Comparison of ENCODE assay signal across 23 cellular contexts in genomic region chr11:92894197-92894596, GRCh38.
A peak's percentile ranks its signal among the peaks of the same experiment; 100 is the strongest.
DNase-seq lines count a peak whose midpoint lies in the region; ATAC-seq and TF ChIP-seq lines count a peak whose summit lies in the region.
"Had no signal": no experiment of that assay in that cellular context is flagged by ENCODE, and none has a peak within 500 bp of the region (broad histone marks: within the 10 kb centered on the region; RNA-seq: fewer than 3 reads in every experiment).

No MANE protein-coding gene starts in this region.

- H3K27me3 ChIP-seq in GM23248 (replicated peaks; ENCODE audit: insufficient read depth), result no peaks in the 10 kb centered on the region; the same call in 1 of the 2 replicates
- H3K27me3 ChIP-seq in neural cell (ENCODE audit: insufficient read depth, low read depth, low read length), result no peaks in the 10 kb centered on the region
- H3K27me3 ChIP-seq: SJCRH30 had no signal

- H3K79me2 ChIP-seq in GM23248 (ENCODE audit: insufficient read depth) (no peaks in the 10 kb centered on the region), neural cell (replicated peaks; ENCODE audit: insufficient read depth, low read length) (no peaks in the 10 kb centered on the region)

- H3K9ac ChIP-seq in GM23248 (no peak overlapping the region), neural cell (ENCODE audit: low read length) (peak overlapping the region; percentile 13)

- H3K36me3 ChIP-seq in GM23248 (ENCODE audit: low read depth) (no peaks in the 10 kb centered on the region), neural cell (ENCODE audit: insufficient read depth, low read length) (peaks cover 5% of the 10 kb centered on the region)
- H3K36me3 ChIP-seq: SJCRH30 had no signal

- H2AFZ ChIP-seq in GM23248, result no peak overlapping the region
- H2AFZ ChIP-seq in neural cell (ENCODE audit: low read depth, low read length), result no peak overlapping the region
- H2AFZ ChIP-seq: GM23338, PC-9 had no signal

- TF ChIP-seq RAD21 in neural cell (conservative IDR thresholded peaks at IDR 0.05), result no peak

- H3K9me2 ChIP-seq in GM23248 (ENCODE audit: insufficient read depth) (no peaks in the 10 kb centered on the region), neural cell (ENCODE audit: insufficient read depth, low read length) (no peaks in the 10 kb centered on the region)

- peaks cover 9% of the 10 kb centered on the region; the same call in 1 of the 2 replicates for H3K4me1 ChIP-seq in GM23248 (ENCODE audit: insufficient read depth)
- H3K4me1 ChIP-seq: SJCRH30 had no signal

- WGBS in GM23248 (ENCODE audit: low coverage in 1 of 2, low lambda C conversion rate in 2 of 2, missing lambda C conversion rate in 2 of 2), 2 experiments, result 15% methylated on average over 3 of the region's 3 CpGs

- no peaks in the 10 kb centered on the region for H3F3A ChIP-seq in GM23248 (ENCODE audit: insufficient read depth)
- H3F3A ChIP-seq in neural cell (ENCODE audit: insufficient read depth, low read length, poor library complexity, severe bottlenecking), result no peaks in the 10 kb centered on the region

- no peak overlapping the region for H3K4me3 ChIP-seq in AG10803 (ENCODE audit: low read length)
- H3K4me3 ChIP-seq in GM23248, result no peak overlapping the region
- no peak overlapping the region for H3K4me3 ChIP-seq in astrocyte of the cerebellum (ENCODE audit: low read depth, low read length)
- peak overlapping the region; percentile 25 for H3K4me3 ChIP-seq in neural cell (ENCODE audit: low read length)
- H3K4me3 ChIP-seq: GM23338, PC-9, SJCRH30 had no signal

- H3K27ac ChIP-seq in GM23248, result no peak overlapping the region
- peak overlapping the region; percentile 84 for H3K27ac ChIP-seq in neural cell (ENCODE audit: low read length)
- H3K27ac ChIP-seq: PC-9, SJCRH30 had no signal

- H3K9me3 ChIP-seq in GM23248 (ENCODE audit: low read depth) (no peaks in the 10 kb centered on the region), neural cell (ENCODE audit: low read length) (no peaks in the 10 kb centered on the region)
- H3K9me3 ChIP-seq: SJCRH30 had no signal

- H4K20me1 ChIP-seq in GM23248 (ENCODE audit: insufficient read depth), result no peaks in the 10 kb centered on the region
- no peaks in the 10 kb centered on the region for H4K20me1 ChIP-seq in neural cell (ENCODE audit: insufficient read depth)

- in situ Hi-C loops in GM23248 (cut with MboI), result no loop called here
- in situ Hi-C loops in astrocyte of the cerebellum (cut with HindIII; ENCODE audit: low sequenced_read_pairs), result no loop called here

- no peak for TF ChIP-seq EP300 in neural cell (conservative IDR thresholded peaks at IDR 0.05; ENCODE audit: poor library complexity, severe bottlenecking)

- ATAC-seq in GM21528 (IDR thresholded peaks at IDR 0.05; ENCODE audit: low FRiP score, unreplicated experiment) (no peak), HG02885 (IDR thresholded peaks at IDR 0.05; ENCODE audit: poor library complexity, unreplicated experiment) (no peak)
- ATAC-seq: GM23338, Right ventricle myocardium inferior had no signal

- DNase-seq in AG10803 (ENCODE audit: low read depth), result peak; percentile 62
- peak; percentile 31 for DNase-seq in GM23248
- peak; percentile 43 for DNase-seq in astrocyte of the cerebellum (ENCODE audit: low read depth)
- no peak for DNase-seq in cerebellar nuclear complex (lab: John Stamatoyannopoulos, UW)
- no peak for DNase-seq in NCI-H146 (lab: John Stamatoyannopoulos, UW)
- DNase-seq: C1 segment of cervical spinal cord; CD8-positive, alpha-beta memory T cell; DMS79 treated with DMSO at 0.1 percent for 48 hours; H9; KBM-7; NCI-H1092; NCI-H1417 treated with DMSO at 0.1 percent for 48 hours; NCI-H187; NCI-H524; NCI-H748 treated with DMSO at 0.1 percent for 48 hours; PC-9; SJCRH30; T-helper 1 cell had no signal

- TF ChIP-seq CTCF in AG10803 (conservative IDR thresholded peaks at IDR 0.05; ENCODE audit: low read length), result no peak
- TF ChIP-seq CTCF in astrocyte of the cerebellum (IDR thresholded peaks at IDR 0.05; ENCODE audit: low read depth, low read length, missing control alignments), result no peak
- no peak for TF ChIP-seq CTCF in neural cell (IDR thresholded peaks at IDR 0.05; ENCODE audit: poor library complexity, severe bottlenecking)

- H3K4me2 ChIP-seq in GM23248 (ENCODE audit: unreplicated experiment) (no peak overlapping the region), neural cell (ENCODE audit: low read length) (peak overlapping the region; percentile 36)
- H3K4me2 ChIP-seq: GM23338, PC-9 had no signal

TF ChIP-seq in neural cell, 6 proteins besides CTCF, POLR2A, EP300 and RAD21:
- TF ChIP-seq EZH2 (IDR thresholded peaks at IDR 0.05; ENCODE audit: borderline replicate concordance, insufficient read depth, low read length, poor library complexity, severe bottlenecking) (no peak), MXI1 (conservative IDR thresholded peaks at IDR 0.05; ENCODE audit: poor library complexity, severe bottlenecking) (no peak), POLR2AphosphoS5 (IDR thresholded peaks at IDR 0.05) (no peak), REST (IDR thresholded peaks at IDR 0.05; ENCODE audit: borderline replicate concordance) (no peak), SMC3 (conservative IDR thresholded peaks at IDR 0.05; ENCODE audit: poor library complexity) (no peak), TAF1 (IDR thresholded peaks at IDR 0.05; ENCODE audit: low read depth) (no peak)

Comparison
In these comparisons a context has a peak if more than half of its experiments do, and no peak if none do; other contexts are left out.
1. DNase-seq: peak in AG10803 (single experiment), GM23248 (single experiment) and astrocyte of the cerebellum (single experiment); none in cerebellar nuclear complex (0 of 2) and NCI-H146 (single experiment).